In genomic region chr4:182297659-182298058, GRCh38 we compare ENCODE assay signal across 19 cellular contexts. TPM values are rescaled to one million over a fixed set of nuclear protein-coding genes. Genes with fewer than 3 reads are reported as not detected.
DNase-seq lines count a peak whose midpoint lies in the region; ATAC-seq, FAIRE-seq and TF ChIP-seq lines count a peak whose summit lies in the region.
"Had no signal": no experiment of that assay in that cellular context is flagged by ENCODE, and none has a peak within 500 bp of the region (broad histone marks: within the 10 kb centered on the region; RNA-seq: fewer than 3 reads in every experiment).

No MANE protein-coding gene starts in this region.

- FAIRE-seq in frontal cortex (lab: Jason Lieb, UNC): no peak

- DNase-seq in A172 (ENCODE audit: low spot score): peak; percentile 83
- peak; percentile 49 for DNase-seq in HFFc6
- DNase-seq in fibroblast of pulmonary artery (ENCODE audit: low read depth): peak; percentile 56
- DNase-seq in left ventricle myocardium superior: no peak
- DNase-seq in frontal cortex (ENCODE audit: low spot score in 2 of 2): no peak
- no peak for DNase-seq in KG1 (lab: John Stamatoyannopoulos, UW)
- DNase-seq: activated B cell treated with CpG ODN at 0.5 μM for 24 hours; activated gamma-delta T cell treated with Interleukin-2 at 50 U/mL for 16 hours; Calu3; effector CD8-positive, alpha-beta T cell; gastrocnemius medialis; immature natural killer cell; NCI-H1092 treated with DMSO at 0.1 percent for 48 hours; nucleus accumbens; right lobe of liver; stimulated activated CD4-positive, alpha-beta T cell treated with anti-CD3 and anti-CD28 coated beads, Interleukin-4, amount 100 ng/mL, for 1 hour had no signal

- peak overlapping the region; percentile 71 for H3K27ac Mint-ChIP-seq in HFFc6
- H3K27ac Mint-ChIP-seq: activated B cell treated with CpG ODN at 0.5 μM for 24 hours, immature natural killer cell had no signal

- peaks cover 1% of the 10 kb centered on the region; the same call in 1 of the 2 replicates for H3K27me3 Mint-ChIP-seq in HFFc6 (ENCODE audit: insufficient read depth)
- H3K27me3 Mint-ChIP-seq: activated B cell treated with CpG ODN at 0.5 μM for 24 hours had no signal

- TF ChIP-seq CTCF in HFFc6 (IDR thresholded peaks at IDR 0.05): no peak
- TF ChIP-seq CTCF in fibroblast of pulmonary artery (IDR thresholded peaks at IDR 0.05; ENCODE audit: low read length, missing control alignments): no peak

- H3K36me3 Mint-ChIP-seq in HFFc6 (ENCODE audit: low read depth): peaks cover 5% of the 10 kb centered on the region
- H3K36me3 Mint-ChIP-seq: immature natural killer cell had no signal

- ATAC-seq in SK-N-SH treated with all-trans-retinoic acid at 6 μM for 48 hours: peak; percentile 97
- ATAC-seq in HG03571 (IDR thresholded peaks at IDR 0.05; ENCODE audit: unreplicated experiment): no peak
- no peak for ATAC-seq in left ventricle myocardium superior
- ATAC-seq: gastrocnemius medialis, right lobe of liver had no signal

- no peaks in the 10 kb centered on the region for H3K9me3 Mint-ChIP-seq in HFFc6

- peaks cover 31% of the 10 kb centered on the region for H3K4me1 Mint-ChIP-seq in HFFc6 (ENCODE audit: low read depth)
- H3K4me1 Mint-ChIP-seq: activated B cell treated with CpG ODN at 0.5 μM for 24 hours, immature natural killer cell had no signal

- H3K4me3 ChIP-seq in fibroblast of pulmonary artery (replicated peaks; ENCODE audit: low read depth, low read length): no peak overlapping the region
- H3K4me3 ChIP-seq: gastrocnemius medialis, right lobe of liver had no signal

- no peak overlapping the region; the same call in 1 of the 2 replicates for H3K4me3 Mint-ChIP-seq in HFFc6
- H3K4me3 Mint-ChIP-seq: activated B cell treated with CpG ODN at 0.5 μM for 24 hours, immature natural killer cell had no signal

- intact Hi-C loops in left ventricle myocardium superior (cut with micrococcal nuclease): no loop called here

TF ChIP-seq in SK-N-SH treated with all-trans-retinoic acid at 6 μM for 48 hours, 23 proteins besides CTCF, POLR2A, EP300 and RAD21:
- TF ChIP-seq ZNF8 (CRISPR knock-in tag; IDR thresholded peaks at IDR 0.05): no peak
- TF ChIP-seq ARNTL (CRISPR knock-in tag; IDR thresholded peaks at IDR 0.05; ENCODE audit: borderline replicate concordance, low read depth): no peak
- no peak for TF ChIP-seq TCF4 (CRISPR knock-in tag; IDR thresholded peaks at IDR 0.05; ENCODE audit: borderline replicate concordance)
- TF ChIP-seq, protein P1, sequence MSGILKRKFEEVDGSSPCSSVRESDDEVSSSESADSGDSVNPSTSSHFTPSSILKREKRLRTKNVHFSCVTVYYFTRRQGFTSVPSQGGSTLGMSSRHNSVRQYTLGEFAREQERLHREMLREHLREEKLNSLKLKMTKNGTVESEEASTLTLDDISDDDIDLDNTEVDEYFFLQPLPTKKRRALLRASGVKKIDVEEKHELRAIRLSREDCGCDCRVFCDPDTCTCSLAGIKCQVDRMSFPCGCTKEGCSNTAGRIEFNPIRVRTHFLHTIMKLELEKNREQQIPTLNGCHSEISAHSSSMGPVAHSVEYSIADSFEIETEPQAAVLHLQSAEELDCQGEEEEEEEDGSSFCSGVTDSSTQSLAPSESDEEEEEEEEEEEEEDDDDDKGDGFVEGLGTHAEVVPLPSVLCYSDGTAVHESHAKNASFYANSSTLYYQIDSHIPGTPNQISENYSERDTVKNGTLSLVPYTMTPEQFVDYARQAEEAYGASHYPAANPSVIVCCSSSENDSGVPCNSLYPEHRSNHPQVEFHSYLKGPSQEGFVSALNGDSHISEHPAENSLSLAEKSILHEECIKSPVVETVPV (CRISPR knock-in tag; IDR thresholded peaks at IDR 0.05): no peak
- no peak for TF ChIP-seq PPARA (CRISPR knock-in tag; IDR thresholded peaks at IDR 0.05; ENCODE audit: borderline replicate concordance)
- no peak for TF ChIP-seq TOX (CRISPR knock-in tag; IDR thresholded peaks at IDR 0.05; ENCODE audit: borderline replicate concordance)
- no peak for TF ChIP-seq ZNF565 (CRISPR knock-in tag; conservative IDR thresholded peaks at IDR 0.05; ENCODE audit: low read depth)
- no peak for TF ChIP-seq RARB (CRISPR knock-in tag; IDR thresholded peaks at IDR 0.05)
- no peak for TF ChIP-seq SNAI2 (CRISPR knock-in tag; IDR thresholded peaks at IDR 0.05)

RNA-seq across cellular contexts. Expression of gene TENM3, which starts 54.5 kb away (rescaled TPM):
- 87.7 and 92.1 TPM in 2 replicates for total RNA-seq in A172 (2014; rRNA removed; shearing (Covaris generic))
- 10 to 100 TPM; 31.1 to 52.1 (median 42.0) TPM for total RNA-seq in HFFc6 (2021; fragmentation: NEBNext Ultra II Directional; extraction: Animal tissue kit (Norgen Biotek cat#: 25700))
- 6.8 TPM for total RNA-seq in left ventricle myocardium superior
- total RNA-seq in frontal cortex: 78.3 TPM
- total RNA-seq: activated B cell treated with CpG ODN at 0.5 μM for 24 hours; activated CD8-positive, alpha-beta memory T cell treated with anti-CD3 and anti-CD28 coated beads for 36 hours had no signal

Comparison
In these comparisons a context has a peak if more than half of its experiments do, and no peak if none do; other contexts are left out.
1. DNase-seq: peak in A172 (single experiment), HFFc6 (single experiment) and fibroblast of pulmonary artery (single experiment); none in left ventricle myocardium superior (single experiment), frontal cortex (0 of 2) and KG1 (single experiment).